In the genomic region with DNA sequence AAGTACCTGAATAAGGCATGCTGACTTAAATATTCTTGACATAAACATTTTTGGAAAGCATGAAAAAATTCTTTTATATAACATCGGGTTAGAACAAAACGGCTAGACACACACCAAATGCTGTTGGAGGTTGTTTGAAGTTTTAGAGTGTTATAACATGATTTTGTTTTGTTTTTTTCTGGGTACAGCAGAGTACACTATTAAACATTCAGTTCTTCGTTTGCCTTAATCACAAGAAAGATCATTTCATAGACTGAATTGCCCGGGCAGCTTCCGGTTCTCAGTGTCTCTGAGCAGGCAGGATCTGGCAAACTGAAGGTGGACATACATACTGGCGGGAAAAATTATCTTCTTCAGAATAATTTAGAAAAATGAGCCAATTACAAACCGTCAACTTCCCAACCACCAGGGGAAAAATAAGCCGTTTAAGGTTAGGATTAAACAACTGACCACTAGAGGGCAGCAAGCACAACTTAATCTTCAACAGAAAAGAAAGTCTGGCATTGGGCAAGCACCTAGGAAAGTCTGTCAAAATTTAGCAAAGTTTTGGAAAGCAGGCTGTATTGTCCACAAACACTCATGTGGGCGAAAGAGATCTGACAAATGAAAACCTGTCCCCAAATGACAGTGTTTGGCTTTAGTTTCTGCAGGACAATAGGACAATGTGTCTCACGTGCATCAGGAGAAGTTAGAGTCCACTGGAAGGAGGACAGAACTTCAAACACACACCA, we compare ENCODE assay signal across 8 cellular contexts. TPM values are rescaled to one million over a fixed set of nuclear protein-coding genes. Genes with fewer than 3 reads are reported as not detected.
DNase-seq lines count a peak whose midpoint lies in the region; ATAC-seq and TF ChIP-seq lines count a peak whose summit lies in the region.

No MANE protein-coding gene starts in this region.

- ATAC-seq in GM21717 (IDR thresholded peaks at IDR 0.05; ENCODE audit: unreplicated experiment) = no peak

- H3K27ac ChIP-seq in HEK293 (ENCODE audit: extremely low read depth, low read depth, low read length) = no peak overlapping the region
- no peak overlapping the region for H3K27ac ChIP-seq in skeletal muscle tissue (ENCODE audit: low read depth, low read length)

- peak; percentile 80 for TF ChIP-seq CTCF in HEK293 (tag by site-specific recombination; IDR thresholded peaks at IDR 0.05)

- H3K4me1 ChIP-seq in HEK293 (ENCODE audit: control insufficient read depth, insufficient read depth, low read length) = peaks cover 7% of the 10 kb centered on the region; the same call in 1 of the 2 replicates
- peaks cover 18 to 34% (median 21%) of the 10 kb centered on the region in 3 donors for H3K4me1 ChIP-seq in skeletal muscle tissue (ENCODE audit: control insufficient read depth in 3 of 3, insufficient read depth in 3 of 3, low read length in 3 of 3)

- peaks cover 24 to 59% (median 43%) of the 10 kb centered on the region in 3 donors for H3K36me3 Mint-ChIP-seq in immature natural killer cell

- H3K4me3 Mint-ChIP-seq in immature natural killer cell = peak overlapping the region; percentile 60 to 96 (median 70)

- in situ Hi-C loops in T47D (cut with HindIII; ENCODE audit: low pct_unique_long_range_greater_than_20kb, low sequenced_read_pairs) = no loop called here

- CTCF ChIA-PET in HEK293 (lab: Yijun Ruan, JAX) = interaction anchor here (0.6 to 3.8 kb wide), 17 partner anchors 10 to 1685 kb away, joined by 3 to 39 read pairs (median 3); no protein-coding TSS in a partner anchor

- H3K27me3 Mint-ChIP-seq in immature natural killer cell (ENCODE audit: low read depth in 3 of 3) = peaks cover 0 to 2% (median 0%) of the 10 kb centered on the region in 3 donors

- H3K9ac ChIP-seq in skeletal muscle tissue (ENCODE audit: low read depth in 1 of 3, low read length in 3 of 3) = peak overlapping the region; percentile 46 to 73 (median 52)

- H3K4me1 Mint-ChIP-seq in immature natural killer cell = peaks cover 61 to 98% of the 10 kb centered on the region in 2 donors

- POLR2A ChIA-PET in HEK293 (lab: Yijun Ruan, JAX) = interaction anchor here (1.7 kb wide), 1 partner anchor 161 kb away, joined by 3 read pairs; no protein-coding TSS in a partner anchor

- H3K4me3 ChIP-seq in HEK293 (ENCODE audit: low read depth, low read length) = no peak overlapping the region
- H3K4me3 ChIP-seq in skeletal muscle tissue (ENCODE audit: low read length in 3 of 3) = peak overlapping the region; percentile 46 to 64 (median 55)

- H3K27ac Mint-ChIP-seq in immature natural killer cell = peak overlapping the region; percentile 77 to 95 (median 92)

- H3K9me3 ChIP-seq in HEK293 (ENCODE audit: control insufficient read depth, insufficient read depth, low read depth, low read length) (no peaks in the 10 kb centered on the region), skeletal muscle tissue (ENCODE audit: control insufficient read depth in 3 of 3, low read length in 3 of 3) (no peaks in the 10 kb centered on the region)

- no peaks in the 10 kb centered on the region for H3K9me3 Mint-ChIP-seq in immature natural killer cell

- peak; percentile 64 for DNase-seq in DMS79 treated with DMSO at 0.1 percent for 48 hours (lab: John Stamatoyannopoulos, UW)
- DNase-seq in NCI-H187 (lab: John Stamatoyannopoulos, UW) = peak; percentile 31 to 42
- peak; percentile 89 for DNase-seq in SW480 (ENCODE audit: low spot score)
- peak; percentile 85 to 94 for DNase-seq in T47D (ENCODE audit: low read depth in 1 of 2, low spot score in 1 of 2)
- peak; percentile 78 to 82 (median 80) for DNase-seq in immature natural killer cell

- H3K36me3 ChIP-seq in HEK293 (ENCODE audit: control insufficient read depth in 2 of 2, insufficient read depth in 1 of 2, low read length in 2 of 2) (peaks cover 15 to 76% of the 10 kb centered on the region in 2 experiments; a peak in 2 of 3 replicates), skeletal muscle tissue (ENCODE audit: control insufficient read depth in 3 of 3, insufficient read depth in 3 of 3, low read length in 3 of 3) (peaks cover 23 to 43% (median 40%) of the 10 kb centered on the region in 3 donors)

- no peaks in the 10 kb centered on the region for H3K27me3 ChIP-seq in skeletal muscle tissue (ENCODE audit: control insufficient read depth in 3 of 3, insufficient read depth in 3 of 3, low read length in 3 of 3)

TF ChIP-seq in HEK293, 187 proteins besides CTCF, POLR2A, EP300 and RAD21 (continues in another document):
- TF ChIP-seq SP3 (tag by site-specific recombination; IDR thresholded peaks at IDR 0.05) (no peak), ZNF600 (tag by site-specific recombination; IDR thresholded peaks at IDR 0.05) (no peak), REPIN1 (tag by site-specific recombination; IDR thresholded peaks at IDR 0.05; ENCODE audit: low read depth) (no peak), ZNF302 (tag by site-specific recombination; IDR thresholded peaks at IDR 0.05; ENCODE audit: low read depth) (no peak), YY2 (tag by site-specific recombination; IDR thresholded peaks at IDR 0.05) (no peak), ZNF776 (tag by site-specific recombination; IDR thresholded peaks at IDR 0.05; ENCODE audit: borderline replicate concordance) (no peak)
- TF ChIP-seq, protein P1, sequence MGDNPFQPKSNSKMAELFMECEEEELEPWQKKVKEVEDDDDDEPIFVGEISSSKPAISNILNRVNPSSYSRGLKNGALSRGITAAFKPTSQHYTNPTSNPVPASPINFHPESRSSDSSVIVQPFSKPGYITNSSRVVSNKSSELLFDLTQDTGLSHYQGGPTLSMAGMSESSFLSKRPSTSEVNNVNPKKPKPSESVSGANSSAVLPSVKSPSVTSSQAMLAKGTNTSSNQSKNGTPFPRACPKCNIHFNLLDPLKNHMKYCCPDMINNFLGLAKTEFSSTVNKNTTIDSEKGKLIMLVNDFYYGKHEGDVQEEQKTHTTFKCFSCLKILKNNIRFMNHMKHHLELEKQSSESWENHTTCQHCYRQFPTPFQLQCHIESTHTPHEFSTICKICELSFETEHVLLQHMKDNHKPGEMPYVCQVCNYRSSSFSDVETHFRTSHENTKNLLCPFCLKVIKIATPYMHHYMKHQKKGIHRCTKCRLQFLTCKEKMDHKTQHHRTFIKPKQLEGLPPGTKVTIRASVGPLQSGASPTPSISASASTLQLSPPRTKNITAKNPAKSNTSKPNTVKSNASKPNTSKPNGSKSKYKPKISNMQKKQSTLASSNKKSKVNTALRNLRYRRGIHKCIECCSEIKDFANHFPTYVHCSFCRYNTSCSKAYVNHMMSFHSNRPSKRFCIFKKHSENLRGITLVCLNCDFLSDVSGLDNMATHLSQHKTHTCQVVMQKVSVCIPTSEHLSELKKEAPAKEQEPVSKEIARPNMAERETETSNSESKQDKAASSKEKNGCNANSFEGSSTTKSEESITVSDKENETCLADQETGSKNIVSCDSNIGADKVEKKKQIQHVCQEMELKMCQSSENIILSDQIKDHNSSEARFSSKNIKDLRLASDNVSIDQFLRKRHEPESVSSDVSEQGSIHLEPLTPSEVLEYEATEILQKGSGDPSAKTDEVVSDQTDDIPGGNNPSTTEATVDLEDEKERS (tag by site-specific recombination; IDR thresholded peaks at IDR 0.05) = no peak
- TF ChIP-seq, protein P2, sequence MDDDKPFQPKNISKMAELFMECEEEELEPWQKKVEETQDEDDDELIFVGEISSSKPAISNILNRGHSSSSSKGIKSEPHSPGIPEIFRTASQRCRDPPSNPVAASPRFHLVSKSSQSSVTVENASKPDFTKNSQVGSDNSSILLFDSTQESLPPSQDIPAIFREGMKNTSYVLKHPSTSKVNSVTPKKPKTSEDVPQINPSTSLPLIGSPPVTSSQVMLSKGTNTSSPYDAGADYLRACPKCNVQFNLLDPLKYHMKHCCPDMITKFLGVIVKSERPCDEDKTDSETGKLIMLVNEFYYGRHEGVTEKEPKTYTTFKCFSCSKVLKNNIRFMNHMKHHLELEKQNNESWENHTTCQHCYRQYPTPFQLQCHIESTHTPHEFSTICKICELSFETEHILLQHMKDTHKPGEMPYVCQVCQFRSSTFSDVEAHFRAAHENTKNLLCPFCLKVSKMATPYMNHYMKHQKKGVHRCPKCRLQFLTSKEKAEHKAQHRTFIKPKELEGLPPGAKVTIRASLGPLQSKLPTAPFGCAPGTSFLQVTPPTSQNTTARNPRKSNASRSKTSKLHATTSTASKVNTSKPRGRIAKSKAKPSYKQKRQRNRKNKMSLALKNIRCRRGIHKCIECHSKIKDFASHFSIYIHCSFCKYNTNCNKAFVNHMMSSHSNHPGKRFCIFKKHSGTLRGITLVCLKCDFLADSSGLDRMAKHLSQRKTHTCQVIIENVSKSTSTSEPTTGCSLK (tag by site-specific recombination; IDR thresholded peaks at IDR 0.05) = no peak

RNA-seq across cellular contexts. Expression of a gene that starts 15.0 kb away (rescaled TPM):
- polyA plus RNA-seq in immature natural killer cell = 10 to 100 TPM in 2 of 3 donors, 1 to 10 TPM in 1; 10.0 to 33.5 (median 16.2) TPM
- 8.4 TPM for total RNA-seq in skeletal muscle tissue

Comparison
In these comparisons a context has a peak if more than half of its experiments do, and no peak if none do; other contexts are left out.
1. DNase-seq: peak in every context shown above with its lines; median percentile 90 in T47D; 89 in SW480; 80 in immature natural killer cell; 64 in DMS79 treated with DMSO at 0.1 percent for 48 hours; 36 in NCI-H187.